In genomic region chr3:194132465-194133358, GRCh38 we compare ENCODE assay signal across 8 cellular contexts. TPM values are rescaled to one million over a fixed set of nuclear protein-coding genes. Genes with fewer than 3 reads are reported as not detected.
DNase-seq lines count a peak whose midpoint lies in the region; ATAC-seq and TF ChIP-seq lines count a peak whose summit lies in the region.

No MANE protein-coding gene starts in this region.

- TF ChIP-seq EP300 in sigmoid colon (IDR thresholded peaks at IDR 0.05) = no peak

- H3K36me3 ChIP-seq in RWPE2 (ENCODE audit: low read depth) (peaks cover 14% of the 10 kb centered on the region), sigmoid colon (no peaks in the 10 kb centered on the region)

- H3K27ac ChIP-seq in RWPE2 (ENCODE audit: poor library complexity, severe bottlenecking) (peak overlapping the region; percentile 99), sigmoid colon (peak overlapping the region; percentile 79 to 97 (median 92))

- no peak for TF ChIP-seq POLR2A in sigmoid colon (IDR thresholded peaks at IDR 0.05)

- H3K4me3 ChIP-seq in RWPE2 (ENCODE audit: severe bottlenecking) (no peak overlapping the region), fibroblast of mammary gland (ENCODE audit: control insufficient read depth, low read depth, low read length) (no peak overlapping the region), sigmoid colon (no peak overlapping the region)

- DNase-seq in NCI-H748 (lab: John Stamatoyannopoulos, UW; ENCODE audit: unreplicated experiment) = peak; percentile 4
- DNase-seq in NCI-H748 treated with DMSO at 0.1 percent for 48 hours (lab: John Stamatoyannopoulos, UW) = no peak
- no peak for DNase-seq in RWPE2 (ENCODE audit: low spot score)
- DNase-seq in fibroblast of mammary gland (ENCODE audit: low read depth) = peak; percentile 19
- peak; percentile 46 for DNase-seq in sigmoid colon
- no peak for DNase-seq in HCEC 1CT
- no peak for DNase-seq in GM19238 (ENCODE audit: insufficient read length, low spot score)
- no peak for DNase-seq in middle frontal gyrus (ENCODE audit: extremely low spot score, low spot score)

- TF ChIP-seq CTCF in RWPE2 (IDR thresholded peaks at IDR 0.05; ENCODE audit: poor library complexity, severe bottlenecking) = no peak
- TF ChIP-seq CTCF in fibroblast of mammary gland (conservative IDR thresholded peaks at IDR 0.05; ENCODE audit: control insufficient read depth, insufficient read depth, low read depth, low read length) = no peak
- no peak for TF ChIP-seq CTCF in sigmoid colon (IDR thresholded peaks at IDR 0.05)

- intact Hi-C loops in sigmoid colon (cut with DNase I) = loop anchor here (5.0 kb wide), 1 partner anchor 45 kb away; no protein-coding TSS in a partner anchor

- H3K27me3 ChIP-seq in RWPE2 (ENCODE audit: insufficient read depth, poor library complexity, severe bottlenecking) (no peaks in the 10 kb centered on the region), sigmoid colon (no peaks in the 10 kb centered on the region)

- H3K9me3 ChIP-seq in RWPE2 (ENCODE audit: severe bottlenecking) (no peaks in the 10 kb centered on the region), sigmoid colon (no peaks in the 10 kb centered on the region)

- ATAC-seq in RWPE2 (ENCODE audit: low read depth) = peak; percentile 46

- 72 to 85% methylated on average over 6 of the region's 6 CpGs for WGBS in sigmoid colon, 2 donors

- H3K4me1 ChIP-seq in RWPE2 (ENCODE audit: insufficient read depth, poor library complexity, severe bottlenecking) (peaks cover 30% of the 10 kb centered on the region), sigmoid colon (peaks cover 0 to 61% (median 44%) of the 10 kb centered on the region in 4 donors)

RNA-seq across cellular contexts. Expression of gene HES1, which starts 3.2 kb away (rescaled TPM):
- total RNA-seq in sigmoid colon = 10 to 100 TPM; 17.4 to 35.0 (median 23.4) TPM
- 10 to 100 TPM; 24.0 to 47.4 (median 45.4) TPM for polyA plus RNA-seq in sigmoid colon

Comparison
In these comparisons a context has a peak if more than half of its experiments do, and no peak if none do; other contexts are left out.
1. DNase-seq: peak in NCI-H748 (single experiment), fibroblast of mammary gland (single experiment) and sigmoid colon (single experiment); none in NCI-H748 treated with DMSO at 0.1 percent for 48 hours (single experiment), RWPE2 (single experiment), HCEC 1CT (single experiment), GM19238 (single experiment) and middle frontal gyrus (single experiment).